ENCODE assay signal across 17 cellular contexts in genomic region chr10:20114179-20114578, GRCh38.
DNase-seq lines count a peak whose midpoint lies in the region; ATAC-seq and TF ChIP-seq lines count a peak whose summit lies in the region.
"Had no signal": no experiment of that assay in that cellular context is flagged by ENCODE, and none has a peak within 500 bp of the region (broad histone marks: within the 10 kb centered on the region; RNA-seq: fewer than 3 reads in every experiment).

No MANE protein-coding gene starts in this region.

- H3K27me3 ChIP-seq in cardiac muscle cell (no peaks in the 10 kb centered on the region), heart left ventricle (no peaks in the 10 kb centered on the region), iPS-18a (ENCODE audit: control insufficient read depth, insufficient read depth, low read length) (no peaks in the 10 kb centered on the region), right lobe of liver (no peaks in the 10 kb centered on the region), breast epithelium (no peaks in the 10 kb centered on the region)
- H3K27me3 ChIP-seq: BLaER1 had no signal

- TF ChIP-seq CTCF in cardiac muscle cell (IDR thresholded peaks at IDR 0.05; ENCODE audit: low read depth, low read length) (no peak), heart left ventricle (IDR thresholded peaks at IDR 0.05) (no peak), right lobe of liver (IDR thresholded peaks at IDR 0.05) (no peak), breast epithelium (IDR thresholded peaks at IDR 0.05) (no peak)

- DNase-seq in cardiac muscle cell (ENCODE audit: low read depth in 1 of 2, low spot score in 1 of 2) (no peak), heart left ventricle (no peak), right lobe of liver (no peak), breast epithelium (ENCODE audit: low spot score in 2 of 2) (no peak), NK-92 (lab: John Stamatoyannopoulos, UW; ENCODE audit: unreplicated experiment) (no peak)
- DNase-seq: Caco-2; CD4-positive, CD25-positive, alpha-beta regulatory T cell; CD8-positive, alpha-beta T cell; DMS153; DND-41; GOT3; H7 had no signal

- ATAC-seq in heart left ventricle = no peak
- peak; percentile 49 to 65 (median 54) for ATAC-seq in right lobe of liver
- ATAC-seq: CD8-positive, alpha-beta T cell; HCT116 had no signal

- TF ChIP-seq POLR2A in heart left ventricle (IDR thresholded peaks at IDR 0.05) = no peak
- no peak for TF ChIP-seq POLR2A in right lobe of liver (IDR thresholded peaks at IDR 0.05)
- TF ChIP-seq POLR2A in breast epithelium (IDR thresholded peaks at IDR 0.05) = no peak

- H3K27ac ChIP-seq in cardiac muscle cell (peak overlapping the region; percentile 82), heart left ventricle (no peak overlapping the region), iPS-18a (ENCODE audit: low read length) (peak overlapping the region; percentile 20), right lobe of liver (no peak overlapping the region), breast epithelium (no peak overlapping the region)
- H3K27ac ChIP-seq: 22Rv1, BLaER1, C4-2B had no signal

- H3K36me3 ChIP-seq in cardiac muscle cell (no peaks in the 10 kb centered on the region), heart left ventricle (no peaks in the 10 kb centered on the region), iPS-18a (ENCODE audit: control insufficient read depth, low read depth, low read length) (no peaks in the 10 kb centered on the region), right lobe of liver (no peaks in the 10 kb centered on the region), breast epithelium (no peaks in the 10 kb centered on the region)
- H3K36me3 ChIP-seq: BLaER1 had no signal

- no peak overlapping the region for H3K4me3 ChIP-seq in cardiac muscle cell
- H3K4me3 ChIP-seq in heart left ventricle = no peak overlapping the region
- H3K4me3 ChIP-seq in iPS-18a (ENCODE audit: low read length) = no peak overlapping the region
- no peak overlapping the region for H3K4me3 ChIP-seq in right lobe of liver
- H3K4me3 ChIP-seq in breast epithelium = no peak overlapping the region
- H3K4me3 ChIP-seq: BLaER1 had no signal

- WGBS in heart left ventricle, 4 donors = 85 to 96% (median 88%) methylated on average over 5 of the region's 5 CpGs
- WGBS in right lobe of liver (ENCODE audit: insufficient coverage, low coverage, low lambda C conversion rate, missing lambda C conversion rate) = 47% methylated on average over 5 of the region's 5 CpGs

- H3K9ac ChIP-seq in iPS-18a (ENCODE audit: low read length) = no peak overlapping the region
- H3K9ac ChIP-seq: BLaER1 had no signal

- H3K4me1 ChIP-seq in cardiac muscle cell (ENCODE audit: low read depth) (peaks cover 15% of the 10 kb centered on the region), heart left ventricle (no peaks in the 10 kb centered on the region), iPS-18a (ENCODE audit: control insufficient read depth, low read depth, low read length) (peaks cover 39% of the 10 kb centered on the region), right lobe of liver (no peaks in the 10 kb centered on the region), breast epithelium (no peaks in the 10 kb centered on the region)
- H3K4me1 ChIP-seq: BLaER1, Caco-2 had no signal

- H3K9me3 ChIP-seq in cardiac muscle cell (ENCODE audit: low read depth) (no peaks in the 10 kb centered on the region), heart left ventricle (no peaks in the 10 kb centered on the region), iPS-18a (ENCODE audit: control insufficient read depth, low read depth, low read length) (no peaks in the 10 kb centered on the region), right lobe of liver (no peaks in the 10 kb centered on the region), breast epithelium (no peaks in the 10 kb centered on the region)
- H3K9me3 ChIP-seq: BLaER1, Caco-2 had no signal

- intact Hi-C loops in heart left ventricle (cut with DNase I) (no loop called here), right lobe of liver (cut with DNase I) (no loop called here), breast epithelium (cut with DNase I; ENCODE audit: low total_unique reads) (no loop called here)

Comparison
In these comparisons a context has a peak if more than half of its experiments do, and no peak if none do; other contexts are left out.
1. H3K27ac ChIP-seq: peak in cardiac muscle cell (single experiment) and iPS-18a (single experiment); none in heart left ventricle (0 of 12), right lobe of liver (0 of 3) and breast epithelium (0 of 2).
2. ATAC-seq: peak in right lobe of liver (4 of 4); none in heart left ventricle (0 of 4).